Comparison of ENCODE assay signal across 23 cellular contexts in the genomic region with DNA sequence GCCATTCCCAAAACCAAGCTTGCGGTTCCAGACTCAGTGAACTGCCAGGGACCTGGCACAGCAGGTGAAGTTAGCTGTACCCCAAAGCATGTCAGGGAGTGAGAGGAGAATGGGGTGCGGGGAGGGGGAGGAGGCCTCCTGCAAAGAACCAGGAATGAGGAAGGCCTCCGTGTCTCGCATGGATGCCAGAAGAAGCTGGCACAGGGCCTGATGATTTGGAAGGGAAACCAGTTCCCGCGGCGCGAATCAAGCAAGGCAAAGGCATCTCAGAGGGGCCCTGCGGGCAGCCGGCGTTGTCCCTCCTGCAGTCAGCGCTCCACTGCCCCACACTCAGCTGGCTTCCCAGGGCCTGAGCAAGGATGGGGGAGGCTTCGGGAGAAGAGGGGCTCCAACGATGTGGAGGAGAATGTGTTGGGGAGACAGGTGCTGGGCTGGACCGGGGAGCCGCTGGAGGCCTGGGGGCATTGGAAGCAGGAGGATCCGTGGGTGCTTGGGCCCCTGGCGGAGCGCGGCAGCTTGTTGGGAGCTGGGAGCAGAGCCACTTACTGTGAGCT.
"Had no signal": no experiment of that assay in that cellular context is flagged by ENCODE, and none has a peak within 500 bp of the region (broad histone marks: within the 10 kb centered on the region; RNA-seq: fewer than 3 reads in every experiment).

No MANE protein-coding gene starts in this region.

- H3K9me3 ChIP-seq: left ventricle myocardium inferior, lower lobe of right lung, psoas muscle, spleen, stomach, thoracic aorta had no signal

- DNase-seq: effector CD4-positive, alpha-beta T cell; endodermal cell; erythroblast; foreskin keratinocyte; immature natural killer cell; left cardiac atrium; left ventricle myocardium inferior; lower lobe of right lung; psoas muscle; retina; spleen; stimulated activated CD4-positive, alpha-beta T cell treated with anti-CD3 and anti-CD28 coated beads, Interleukin-15, amount 100 ng/mL, for 24 hours; stimulated activated CD4-positive, alpha-beta T cell treated with anti-CD3 and anti-CD28 coated beads, Interleukin-1b, Interleukin-23, amount 100 ng/mL, for 48 hours; stimulated activated CD4-positive, alpha-beta T cell treated with anti-CD3 and anti-CD28 coated beads, Interleukin-4, amount 100 ng/mL, for 4 hours; stimulated activated naive B cell treated with anti-CD40 and anti-IgM and Interleukin-4, amounts not matched to agents 10 μg/mL and 1 μg/mL and 100 μg/mL, for 72 hours; stomach had no signal

- H3K27ac Mint-ChIP-seq: endodermal cell; immature natural killer cell; memory B cell; mesothelial cell of epicardium; natural killer cell treated with Interleukin-12 subunit alpha and Interleukin-12 subunit beta and Interleukin-15 and Interleukin-18, amount 100 ng/mL, for 72 hours; stimulated activated naive B cell treated with anti-CD40 and anti-IgM and Interleukin-4, amounts not matched to agents 10 μg/mL and 1 μg/mL and 100 μg/mL, for 72 hours; type B pancreatic cell had no signal

- H3K4me1 ChIP-seq: foreskin keratinocyte, left ventricle myocardium inferior, lower lobe of right lung, psoas muscle, stomach had no signal

- H3K27ac ChIP-seq: coronary artery, foreskin keratinocyte, left ventricle myocardium inferior, lower lobe of right lung, psoas muscle, spleen, stomach, thoracic aorta had no signal

- H3K36me3 Mint-ChIP-seq: immature natural killer cell; mesothelial cell of epicardium; natural killer cell treated with Interleukin-12 subunit alpha and Interleukin-12 subunit beta and Interleukin-15 and Interleukin-18, amount 100 ng/mL, for 72 hours; type B pancreatic cell had no signal

- H3K4me3 Mint-ChIP-seq: endodermal cell; immature natural killer cell; memory B cell; mesothelial cell of epicardium; natural killer cell treated with Interleukin-12 subunit alpha and Interleukin-12 subunit beta and Interleukin-15 and Interleukin-18, amount 100 ng/mL, for 72 hours; stimulated activated naive B cell treated with anti-CD40 and anti-IgM and Interleukin-4, amounts not matched to agents 10 μg/mL and 1 μg/mL and 100 μg/mL, for 72 hours; type B pancreatic cell had no signal

- ATAC-seq: foreskin keratinocyte; left cardiac atrium; lower lobe of right lung; psoas muscle; sciatic nerve; stimulated activated naive B cell treated with anti-CD40 and anti-IgM and Interleukin-4, amounts not matched to agents 10 μg/mL and 1 μg/mL and 100 μg/mL, for 72 hours had no signal

- H3K9me3 Mint-ChIP-seq: immature natural killer cell; mesothelial cell of epicardium; natural killer cell treated with Interleukin-12 subunit alpha and Interleukin-12 subunit beta and Interleukin-15 and Interleukin-18, amount 100 ng/mL, for 72 hours; type B pancreatic cell had no signal

- H3K4me1 Mint-ChIP-seq: immature natural killer cell, memory B cell, mesothelial cell of epicardium had no signal

- H3K4me3 ChIP-seq: coronary artery, left ventricle myocardium inferior, lower lobe of right lung, psoas muscle, spleen, stomach, thoracic aorta had no signal

- H3K36me3 ChIP-seq: left ventricle myocardium inferior, lower lobe of right lung, spleen, stomach, thoracic aorta had no signal
